In genomic region chr2:20604401-20604911, GRCh38 we compare ENCODE assay signal across 11 cellular contexts. TPM values are rescaled to one million over a fixed set of nuclear protein-coding genes. Genes with fewer than 3 reads are reported as not detected.
DNase-seq lines count a peak whose midpoint lies in the region; ATAC-seq and TF ChIP-seq lines count a peak whose summit lies in the region.
"Had no signal": no experiment of that assay in that cellular context is flagged by ENCODE, and none has a peak within 500 bp of the region (broad histone marks: within the 10 kb centered on the region; RNA-seq: fewer than 3 reads in every experiment).

No MANE protein-coding gene starts in this region.

- intact Hi-C loops in left cardiac atrium (cut with DNase I), result no loop called here

- H3K27ac ChIP-seq in angular gyrus (ENCODE audit: low read depth, low read length) (peak overlapping the region; percentile 78), rectal smooth muscle tissue (ENCODE audit: low read depth, low read length) (peak overlapping the region; percentile 95), foreskin keratinocyte (no peak overlapping the region)

- ATAC-seq in left cardiac atrium (no peak), foreskin keratinocyte (no peak)
- ATAC-seq: left lung, Panc1, T-helper 17 cell had no signal

- no peak for TF ChIP-seq CTCF in BE2C (IDR thresholded peaks at IDR 0.05; ENCODE audit: low read depth, low read length)
- TF ChIP-seq CTCF in foreskin keratinocyte (conservative IDR thresholded peaks at IDR 0.05), result no peak

- peak overlapping the region; percentile 22 for H3K9ac ChIP-seq in rectal smooth muscle tissue (ENCODE audit: low read length)

- H3K27me3 ChIP-seq in BE2C (no peaks in the 10 kb centered on the region), rectal smooth muscle tissue (ENCODE audit: control insufficient read depth, insufficient read depth, low read length) (no peaks in the 10 kb centered on the region), foreskin keratinocyte (no peaks in the 10 kb centered on the region)
- H3K27me3 ChIP-seq: left lung had no signal

- H3K36me3 ChIP-seq in BE2C (no peaks in the 10 kb centered on the region), rectal smooth muscle tissue (ENCODE audit: control insufficient read depth, insufficient read depth, low read length) (no peaks in the 10 kb centered on the region)
- H3K36me3 ChIP-seq: left lung had no signal

- peaks cover 23% of the 10 kb centered on the region for H3K4me1 ChIP-seq in BE2C
- peaks cover 31% of the 10 kb centered on the region for H3K4me1 ChIP-seq in rectal smooth muscle tissue (ENCODE audit: control insufficient read depth, insufficient read depth, low read length)
- peaks cover 3% of the 10 kb centered on the region for H3K4me1 ChIP-seq in foreskin keratinocyte

- DNase-seq in BE2C (peak; percentile 4), left cardiac atrium (peak; percentile 12), putamen (ENCODE audit: low spot score) (no peak), DMS153 (lab: John Stamatoyannopoulos, UW) (no peak), foreskin keratinocyte (no peak)
- DNase-seq in activated CD8-positive, alpha-beta memory T cell treated with anti-CD3 and anti-CD28 coated beads, Interleukin-2, amount 50 U/mL, for 48 hours, result no peak
- DNase-seq: T-helper 17 cell had no signal

- no peaks in the 10 kb centered on the region for H3K9me3 ChIP-seq in BE2C

- no peak overlapping the region for H3K4me3 ChIP-seq in BE2C (ENCODE audit: low read depth, low read length)
- peak overlapping the region; percentile 43 for H3K4me3 ChIP-seq in rectal smooth muscle tissue (ENCODE audit: low read length)
- H3K4me3 ChIP-seq: left lung had no signal

RNA-seq across cellular contexts. Expression of gene HS1BP3, which starts 46.4 kb away (rescaled TPM):
- polyA plus RNA-seq in BE2C (2012; ENCODE audit: insufficient read depth, insufficient read length, low read depth), result 28.3 TPM
- total RNA-seq in left cardiac atrium (10 to 100 TPM; 19.8 to 21.4 TPM), foreskin keratinocyte (21.0 and 23.8 TPM in 2 replicates)
- polyA plus RNA-seq in foreskin keratinocyte, result 21.8 and 23.1 TPM in 2 replicates

Comparison
In these comparisons a context has a peak if more than half of its experiments do, and no peak if none do; other contexts are left out.
1. DNase-seq: peak in BE2C (single experiment) and left cardiac atrium (single experiment); none in putamen (single experiment), DMS153 (single experiment), activated CD8-positive, alpha-beta memory T cell treated with anti-CD3 and anti-CD28 coated beads, Interleukin-2, amount 50 U/mL, for 48 hours (single experiment) and foreskin keratinocyte (0 of 2).